ENCODE assay signal across 18 cellular contexts in the genomic region with DNA sequence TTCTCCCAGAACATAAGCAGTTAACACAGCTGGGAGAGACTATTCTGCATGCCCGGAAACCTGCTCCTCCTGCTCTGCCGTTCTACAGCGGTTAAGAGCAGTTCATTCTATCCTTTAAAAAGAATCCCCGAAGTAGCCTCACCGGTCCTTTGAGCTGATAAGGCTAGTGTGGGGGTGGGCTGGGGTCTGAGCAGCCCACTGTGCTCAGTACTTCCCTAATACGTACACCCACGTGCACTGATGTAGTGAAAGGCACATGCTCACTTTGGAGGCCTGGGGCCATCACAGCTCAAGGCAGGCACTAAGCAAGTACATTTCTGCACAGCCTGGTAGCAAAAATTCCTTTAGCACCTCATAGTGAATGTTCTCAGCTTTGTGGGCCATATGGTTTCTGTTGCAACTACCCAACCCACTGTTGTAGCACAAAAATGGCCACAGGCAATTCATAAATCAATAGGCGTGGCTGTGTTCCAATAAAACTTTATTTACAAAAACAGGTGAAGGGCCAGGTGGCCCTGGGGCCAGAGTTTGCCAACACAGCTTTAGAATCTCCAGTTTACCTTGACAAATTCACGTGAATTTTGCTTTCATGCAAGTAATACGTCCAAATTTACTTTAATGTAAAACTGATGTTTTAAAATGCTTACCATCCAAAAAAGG.
DNase-seq lines count a peak whose midpoint lies in the region; ATAC-seq and TF ChIP-seq lines count a peak whose summit lies in the region.
"Had no signal": no experiment of that assay in that cellular context is flagged by ENCODE, and none has a peak within 500 bp of the region (broad histone marks: within the 10 kb centered on the region; RNA-seq: fewer than 3 reads in every experiment).

No MANE protein-coding gene starts in this region.

- H3K4me1 ChIP-seq in right cardiac atrium (ENCODE audit: control insufficient read depth, insufficient read depth, low read length) (no peaks in the 10 kb centered on the region), right atrium auricular region (no peaks in the 10 kb centered on the region), endodermal cell (ENCODE audit: control insufficient read depth, insufficient read depth, low read length) (no peaks in the 10 kb centered on the region), neuronal stem cell (ENCODE audit: control insufficient read depth in 2 of 2, insufficient read depth in 1 of 2, low read depth in 1 of 2, low read length in 2 of 2) (peaks cover 0 to 1% of the 10 kb centered on the region in 2 donors)

- no peak overlapping the region for H3K4me2 ChIP-seq in neuronal stem cell (ENCODE audit: insufficient read depth, low read length, poor library complexity, severe bottlenecking)

- TF ChIP-seq CTCF in right atrium auricular region (IDR thresholded peaks at IDR 0.05), result no peak
- TF ChIP-seq CTCF in endodermal cell (conservative IDR thresholded peaks at IDR 0.05), result no peak
- TF ChIP-seq CTCF in type B pancreatic cell (conservative IDR thresholded peaks at IDR 0.05), result no peak

- intact Hi-C loops in right cardiac atrium (cut with DNase I), result no loop called here

- H3K9me3 Mint-ChIP-seq in endodermal cell, result no peaks in the 10 kb centered on the region
- peaks cover 8% of the 10 kb centered on the region for H3K9me3 Mint-ChIP-seq in type B pancreatic cell
- no peaks in the 10 kb centered on the region for H3K9me3 Mint-ChIP-seq in immature natural killer cell
- H3K9me3 Mint-ChIP-seq in activated CD8-positive, alpha-beta T cell treated with anti-CD3 and anti-CD28 coated beads, Interleukin-2, amount 10 ng/mL, durations not matched to agents 7 days and 5 days (ENCODE audit: insufficient read depth), result no peaks in the 10 kb centered on the region

- H3K9me3 ChIP-seq in right cardiac atrium (ENCODE audit: control insufficient read depth, low read length) (no peaks in the 10 kb centered on the region), right atrium auricular region (no peaks in the 10 kb centered on the region), endodermal cell (ENCODE audit: control insufficient read depth, low read length) (no peaks in the 10 kb centered on the region), neuronal stem cell (replicated peaks in 1 of 2; ENCODE audit: control insufficient read depth in 2 of 2, insufficient read depth in 1 of 2, low read depth in 1 of 2, low read length in 2 of 2) (no peaks in the 10 kb centered on the region)

- H3K4me3 ChIP-seq in right cardiac atrium (ENCODE audit: low read length) (no peak overlapping the region), right atrium auricular region (no peak overlapping the region), endodermal cell (ENCODE audit: low read length) (no peak overlapping the region), neuronal stem cell (ENCODE audit: low read length in 2 of 2) (no peak overlapping the region)

- H3K4me3 Mint-ChIP-seq in endodermal cell (no peak overlapping the region), type B pancreatic cell (no peak overlapping the region), immature natural killer cell (no peak overlapping the region)
- no peak overlapping the region for H3K4me3 Mint-ChIP-seq in activated CD8-positive, alpha-beta T cell treated with anti-CD3 and anti-CD28 coated beads, Interleukin-2, amount 10 ng/mL, durations not matched to agents 7 days and 5 days
- H3K4me3 Mint-ChIP-seq: B cell had no signal

- H3K27me3 ChIP-seq in right cardiac atrium (ENCODE audit: control insufficient read depth, insufficient read depth), result no peaks in the 10 kb centered on the region
- H3K27me3 ChIP-seq in right atrium auricular region, result no peaks in the 10 kb centered on the region
- H3K27me3 ChIP-seq in endodermal cell (ENCODE audit: control insufficient read depth, insufficient read depth, low read length, poor library complexity, severe bottlenecking), result no peaks in the 10 kb centered on the region
- H3K27me3 ChIP-seq in neuronal stem cell (ENCODE audit: control insufficient read depth in 3 of 3, insufficient read depth in 3 of 3, low read depth in 1 of 3, low read length in 3 of 3), result no peaks in the 10 kb centered on the region

- WGBS in right cardiac atrium, result 74% methylated on average over 10 of the region's 10 CpGs
- 93 to 97% methylated on average over 8 to 10 of the region's 10 CpGs for WGBS in endodermal cell (ENCODE audit: insufficient coverage in 1 of 2, insufficient read length in 1 of 2), 2 experiments
- no CpG with 5 or more reads among the region's 10 CpGs for WGBS in neuronal stem cell (ENCODE audit: extremely low coverage in 2 of 2, insufficient read length in 2 of 2, insufficient replicate concordance in 1 of 2), 2 donors

- peaks cover 3% of the 10 kb centered on the region for H3K79me1 ChIP-seq in neuronal stem cell (ENCODE audit: low read depth, low read length)

- H3K4me1 Mint-ChIP-seq in endodermal cell (no peaks in the 10 kb centered on the region), type B pancreatic cell (ENCODE audit: unreplicated experiment) (peaks cover 8% of the 10 kb centered on the region), immature natural killer cell (no peaks in the 10 kb centered on the region)
- no peaks in the 10 kb centered on the region for H3K4me1 Mint-ChIP-seq in activated CD8-positive, alpha-beta T cell treated with anti-CD3 and anti-CD28 coated beads, Interleukin-2, amount 10 ng/mL, durations not matched to agents 7 days and 5 days (ENCODE audit: low read depth)
- H3K4me1 Mint-ChIP-seq: B cell had no signal

- H3K36me3 Mint-ChIP-seq in endodermal cell (ENCODE audit: low read depth) (no peaks in the 10 kb centered on the region), type B pancreatic cell (no peaks in the 10 kb centered on the region), immature natural killer cell (no peaks in the 10 kb centered on the region)
- no peaks in the 10 kb centered on the region for H3K36me3 Mint-ChIP-seq in activated CD8-positive, alpha-beta T cell treated with anti-CD3 and anti-CD28 coated beads, Interleukin-2, amount 10 ng/mL, durations not matched to agents 7 days and 5 days (ENCODE audit: low read depth)

- H3K18ac ChIP-seq in neuronal stem cell (ENCODE audit: low read length), result no peak overlapping the region

- POLR2A ChIA-PET in activated CD8-positive, alpha-beta T cell treated with anti-CD3 and anti-CD28 coated beads, Interleukin-2, amount 10 ng/mL, durations not matched to agents 7 days and 5 days (lab: Charles Lee), result no interaction called here

- H3K27ac Mint-ChIP-seq in endodermal cell, result peak overlapping the region; percentile 64
- H3K27ac Mint-ChIP-seq in type B pancreatic cell, result peak overlapping the region; percentile 39
- no peak overlapping the region for H3K27ac Mint-ChIP-seq in immature natural killer cell
- H3K27ac Mint-ChIP-seq in activated CD8-positive, alpha-beta T cell treated with anti-CD3 and anti-CD28 coated beads, Interleukin-2, amount 10 ng/mL, durations not matched to agents 7 days and 5 days, result no peak overlapping the region
- H3K27ac Mint-ChIP-seq: B cell had no signal

- H3K27ac ChIP-seq in right cardiac atrium (ENCODE audit: low read length) (no peak overlapping the region), right atrium auricular region (no peak overlapping the region), endodermal cell (ENCODE audit: low read depth, low read length) (no peak overlapping the region), neuronal stem cell (replicated peaks; ENCODE audit: low read length) (no peak overlapping the region)

- no peak overlapping the region for H2BK120ac ChIP-seq in neuronal stem cell (ENCODE audit: low read depth, low read length)

- no peak overlapping the region for H3K23ac ChIP-seq in neuronal stem cell (ENCODE audit: low read depth, low read length, poor library complexity)

- no peak overlapping the region for H3K4ac ChIP-seq in neuronal stem cell (ENCODE audit: low read length)

- no peak overlapping the region for H2BK5ac ChIP-seq in neuronal stem cell (ENCODE audit: low read length)

- H3K36me3 ChIP-seq in right atrium auricular region (no peaks in the 10 kb centered on the region), endodermal cell (ENCODE audit: control insufficient read depth, insufficient read depth, low read length) (no peaks in the 10 kb centered on the region), neuronal stem cell (replicated peaks in 1 of 2; ENCODE audit: control insufficient read depth in 2 of 2, insufficient read depth in 2 of 2, low read length in 2 of 2) (no peaks in the 10 kb centered on the region)

- H4K91ac ChIP-seq in neuronal stem cell (ENCODE audit: low read depth, low read length, poor library complexity), result no peak overlapping the region

- H4K8ac ChIP-seq in neuronal stem cell (ENCODE audit: low read depth, low read length), result no peak overlapping the region

- DNase-seq in right cardiac atrium (peak in 2 of 3 donors; percentile 9 to 16), right atrium auricular region (ENCODE audit: low spot score) (no peak), endodermal cell (no peak), neuronal stem cell (ENCODE audit: low spot score) (no peak), type B pancreatic cell (ENCODE audit: extremely low spot score, unreplicated experiment) (no peak), immature natural killer cell (no peak)
- no peak for DNase-seq in activated CD8-positive, alpha-beta T cell treated with anti-CD3 and anti-CD28 coated beads, Interleukin-2, amount 10 ng/mL, durations not matched to agents 7 days and 5 days
- DNase-seq: DMS79, MM.1S, NCI-H1048, NCI-H1417 treated with DMSO at 0.1 percent for 48 hours, NCI-H187, NCI-H446, NCI-H526, OCI-M1, SHP77 treated with DMSO at 0.1 percent for 48 hours had no signal

- ATAC-seq in right cardiac atrium, result no peak
- ATAC-seq in activated CD8-positive, alpha-beta T cell treated with anti-CD3 and anti-CD28 coated beads, Interleukin-2, amount 10 ng/mL, durations not matched to agents 7 days and 5 days, result no peak
- no peak for ATAC-seq in HG03159 (IDR thresholded peaks at IDR 0.05; ENCODE audit: unreplicated experiment)

- no peak overlapping the region for H2BK15ac ChIP-seq in neuronal stem cell (ENCODE audit: low read length)

- H3K14ac ChIP-seq in neuronal stem cell (ENCODE audit: low read length), result peak overlapping the region; percentile 63

- CTCF ChIA-PET in activated CD8-positive, alpha-beta T cell treated with anti-CD3 and anti-CD28 coated beads, Interleukin-2, amount 10 ng/mL, durations not matched to agents 7 days and 5 days (lab: Charles Lee), result no interaction called here

- no peak overlapping the region for H3K9ac ChIP-seq in endodermal cell (ENCODE audit: extremely low read depth, low read length, poor library complexity, severe bottlenecking)
- no peak overlapping the region for H3K9ac ChIP-seq in neuronal stem cell (ENCODE audit: low read depth, low read length, poor library complexity)

- no peak overlapping the region for H2AK5ac ChIP-seq in neuronal stem cell (ENCODE audit: low read depth, low read length)

- H3K27me3 Mint-ChIP-seq in endodermal cell (ENCODE audit: insufficient read depth), result no peaks in the 10 kb centered on the region
- H3K27me3 Mint-ChIP-seq in type B pancreatic cell, result no peaks in the 10 kb centered on the region
- peaks cover 0 to 2% (median 2%) of the 10 kb centered on the region in 3 donors for H3K27me3 Mint-ChIP-seq in immature natural killer cell (ENCODE audit: low read depth in 3 of 3)
- H3K27me3 Mint-ChIP-seq in activated CD8-positive, alpha-beta T cell treated with anti-CD3 and anti-CD28 coated beads, Interleukin-2, amount 10 ng/mL, durations not matched to agents 7 days and 5 days (ENCODE audit: low read depth), result no peaks in the 10 kb centered on the region
- H3K27me3 Mint-ChIP-seq: B cell had no signal

- no peak overlapping the region for H2AFZ ChIP-seq in neuronal stem cell (ENCODE audit: low read length)

- H2BK12ac ChIP-seq in neuronal stem cell (ENCODE audit: low read length), result no peak overlapping the region

Comparison
In these comparisons a context has a peak if more than half of its experiments do, and no peak if none do; other contexts are left out.
1. DNase-seq: peak in right cardiac atrium (2 of 3); none in right atrium auricular region (single experiment), endodermal cell (single experiment), neuronal stem cell (single experiment), type B pancreatic cell (single experiment), immature natural killer cell (0 of 3) and activated CD8-positive, alpha-beta T cell treated with anti-CD3 and anti-CD28 coated beads, Interleukin-2, amount 10 ng/mL, durations not matched to agents 7 days and 5 days (single experiment).
2. H3K27ac Mint-ChIP-seq: peak in endodermal cell (single experiment) and type B pancreatic cell (single experiment); none in immature natural killer cell (0 of 6) and activated CD8-positive, alpha-beta T cell treated with anti-CD3 and anti-CD28 coated beads, Interleukin-2, amount 10 ng/mL, durations not matched to agents 7 days and 5 days (single experiment).